In the genomic region with DNA sequence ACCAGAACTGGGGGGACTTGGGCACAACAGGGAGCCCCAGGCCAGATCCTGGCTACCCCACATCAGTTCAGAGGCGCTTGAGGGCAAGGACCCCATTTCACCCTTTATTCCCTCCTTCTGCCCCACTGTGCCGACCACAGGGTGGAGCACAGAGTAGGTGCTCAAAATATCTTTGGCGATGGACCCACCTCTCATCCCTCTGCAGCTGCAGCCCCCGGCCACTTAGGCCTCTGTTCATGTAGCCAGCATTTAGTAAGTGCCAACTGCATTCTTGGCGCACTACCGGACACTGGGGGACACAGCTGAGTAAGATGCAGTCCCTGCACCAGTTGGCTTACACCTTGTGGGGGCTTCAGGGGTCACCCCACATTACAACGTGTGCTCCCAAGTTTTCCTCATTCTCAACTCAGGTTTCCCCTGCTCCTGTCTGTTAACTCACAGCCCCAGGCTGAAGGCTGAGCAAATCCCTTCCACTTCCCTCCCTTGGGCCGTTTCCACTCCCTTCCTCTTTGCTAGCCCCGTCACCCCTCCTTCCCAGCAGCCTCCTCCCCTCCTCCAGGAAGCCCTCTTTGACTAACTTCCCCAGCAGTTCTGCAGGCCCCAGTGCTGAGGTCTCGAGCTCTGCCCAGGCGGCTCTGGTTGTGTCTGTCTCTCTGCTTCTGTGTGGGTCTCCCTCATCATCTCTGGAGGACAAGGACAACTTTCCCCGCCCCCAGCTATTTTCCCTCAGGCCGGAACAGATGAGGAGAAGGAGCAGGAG, we compare ENCODE assay signal across 17 cellular contexts. TPM values are rescaled to one million over a fixed set of nuclear protein-coding genes. Genes with fewer than 3 reads are reported as not detected.
DNase-seq lines count a peak whose midpoint lies in the region; ATAC-seq and TF ChIP-seq lines count a peak whose summit lies in the region.
"Had no signal": no experiment of that assay in that cellular context is flagged by ENCODE, and none has a peak within 500 bp of the region (broad histone marks: within the 10 kb centered on the region; RNA-seq: fewer than 3 reads in every experiment).

No MANE protein-coding gene starts in this region.

- no peaks in the 10 kb centered on the region for H4K20me1 ChIP-seq in osteoblast (ENCODE audit: insufficient read depth, low read length)

- no peak overlapping the region for H3K4me2 ChIP-seq in osteoblast (ENCODE audit: insufficient read depth, low read length)

- ATAC-seq in body of pancreas (no peak), HG02678 (IDR thresholded peaks at IDR 0.05; ENCODE audit: unreplicated experiment) (no peak)
- ATAC-seq: effector memory CD8-positive, alpha-beta T cell; mucosa of descending colon had no signal

- DNase-seq in ELF-1 (ENCODE audit: low read depth, low spot score) (peak; percentile 69), NB4 (ENCODE audit: low read depth) (peak; percentile 43), UCSD-AML1 (lab: John Stamatoyannopoulos, UW; ENCODE audit: unreplicated experiment) (peak; percentile 31), osteoblast (ENCODE audit: insufficient read length, low spot score, missing footprints) (peak; percentile 51), body of pancreas (no peak), NCI-H1417 treated with DMSO at 0.1 percent for 48 hours (lab: John Stamatoyannopoulos, UW) (no peak), foreskin fibroblast (no peak)
- DNase-seq: activated CD4-positive, alpha-beta T cell treated with anti-CD3 and anti-CD28 coated beads, Interleukin-2, amount 50 U/mL, for 48 hours; DMS 273 treated with DMSO at 0.1 percent for 48 hours; effector memory CD8-positive, alpha-beta T cell; mucosa of descending colon; NCI-H748 treated with DMSO at 0.1 percent for 48 hours; small intestine; stimulated activated CD4-positive, alpha-beta T cell treated with anti-CD3 and anti-CD28 coated beads, Interleukin-4, amount 100 ng/mL, for 4 hours had no signal

- H3K4me3 ChIP-seq in NB4 (ENCODE audit: low read depth, low read length) (no peak overlapping the region), osteoblast (ENCODE audit: insufficient read depth, low read length) (no peak overlapping the region), body of pancreas (no peak overlapping the region), foreskin fibroblast (ENCODE audit: low read depth in 1 of 2, low read length in 2 of 2) (no peak overlapping the region)
- H3K4me3 ChIP-seq: mucosa of descending colon, thoracic aorta had no signal

- H3K27ac ChIP-seq in osteoblast (ENCODE audit: low read depth, low read length) = no peak overlapping the region
- no peak overlapping the region for H3K27ac ChIP-seq in body of pancreas
- H3K27ac ChIP-seq: parathyroid adenoma, thoracic aorta had no signal

- no peaks in the 10 kb centered on the region for H3K36me3 ChIP-seq in osteoblast (ENCODE audit: insufficient read depth, low read length)
- no peaks in the 10 kb centered on the region for H3K36me3 ChIP-seq in body of pancreas (replicated peaks in 1 of 2; ENCODE audit: insufficient read depth in 1 of 2, low read depth in 2 of 2)
- H3K36me3 ChIP-seq: thoracic aorta had no signal

- H3K27me3 ChIP-seq in osteoblast (ENCODE audit: insufficient read depth, low read length) = no peaks in the 10 kb centered on the region
- no peaks in the 10 kb centered on the region for H3K27me3 ChIP-seq in body of pancreas

- H3K4me1 ChIP-seq in osteoblast (ENCODE audit: insufficient read depth, low read length) = peaks cover 21% of the 10 kb centered on the region
- H3K4me1 ChIP-seq in body of pancreas = peaks cover 13% of the 10 kb centered on the region

- H3K9me3 ChIP-seq in osteoblast (ENCODE audit: low read depth, low read length) (no peaks in the 10 kb centered on the region), body of pancreas (no peaks in the 10 kb centered on the region)
- H3K9me3 ChIP-seq: mucosa of descending colon, thoracic aorta had no signal

- no peak for TF ChIP-seq POLR2A in NB4 (IDR thresholded peaks at IDR 0.05; ENCODE audit: extremely low read depth, insufficient read length)
- TF ChIP-seq POLR2A in body of pancreas (IDR thresholded peaks at IDR 0.05) = no peak

- H3K79me2 ChIP-seq in osteoblast (ENCODE audit: insufficient read depth, low read length) = no peaks in the 10 kb centered on the region
- H3K79me2 ChIP-seq: parathyroid adenoma had no signal

- intact Hi-C loops in body of pancreas (cut with DNase I) = loop anchor here (5.0 kb wide), 1 partner anchor 47 kb away; no protein-coding TSS in a partner anchor

- H2AFZ ChIP-seq in osteoblast (ENCODE audit: low read length) = no peak overlapping the region
- H2AFZ ChIP-seq: parathyroid adenoma had no signal

- WGBS in body of pancreas, 2 donors = 71 to 84% methylated on average over 10 to 13 of the region's 13 CpGs

- TF ChIP-seq CTCF in NB4 (IDR thresholded peaks at IDR 0.05; ENCODE audit: low read depth, low read length) (no peak), osteoblast (IDR thresholded peaks at IDR 0.05; ENCODE audit: extremely low read depth, low read depth, low read length) (no peak), body of pancreas (IDR thresholded peaks at IDR 0.05) (no peak), foreskin fibroblast (IDR thresholded peaks at IDR 0.05; ENCODE audit: low read depth, low read length) (no peak)

RNA-seq across cellular contexts. Expression of a gene that starts 26.5 kb away (rescaled TPM):
- 0.59 and 0.72 TPM in 2 replicates for total RNA-seq in osteoblast
- 10 to 100 TPM; 10.2 to 11.9 TPM for total RNA-seq in body of pancreas

Comparison
In these comparisons a context has a peak if more than half of its experiments do, and no peak if none do; other contexts are left out.
1. DNase-seq: peak in ELF-1 (single experiment), NB4 (single experiment), UCSD-AML1 (single experiment) and osteoblast (single experiment); none in body of pancreas (0 of 4), NCI-H1417 treated with DMSO at 0.1 percent for 48 hours (single experiment) and foreskin fibroblast (0 of 2).